ENCODE assay signal across 8 cellular contexts in the genomic region with DNA sequence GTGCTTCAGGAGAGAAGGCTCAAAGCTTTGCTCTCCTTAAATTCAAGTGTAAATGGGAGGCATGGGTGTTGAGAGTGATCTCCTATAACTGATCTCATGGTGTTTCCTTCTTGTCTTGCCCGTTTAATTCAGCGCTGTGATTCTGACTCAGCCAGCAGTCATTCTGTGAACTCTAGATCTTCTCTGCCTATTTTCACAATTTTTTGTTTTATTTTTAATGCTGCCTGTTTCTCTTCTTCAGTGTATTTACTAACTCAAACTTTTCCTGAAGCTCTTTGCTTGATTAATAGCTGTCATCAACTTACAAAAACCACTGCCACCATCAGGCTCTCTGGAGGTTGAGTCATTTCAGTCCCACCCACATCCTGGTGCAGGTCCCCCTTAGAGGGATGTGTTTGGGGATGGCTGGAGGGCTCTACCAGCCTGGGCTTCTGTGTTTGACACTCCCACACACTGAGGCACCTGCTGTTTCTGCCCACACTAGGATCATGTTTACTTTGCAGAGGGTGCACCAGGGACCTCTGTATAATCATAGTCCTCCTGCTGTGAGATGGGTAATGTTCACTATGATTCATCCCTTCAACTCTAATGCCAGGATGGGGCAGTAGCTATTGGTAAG.
DNase-seq lines count a peak whose midpoint lies in the region; ATAC-seq lines count a peak whose summit lies in the region.

No MANE protein-coding gene starts in this region.

- H3K36me3 Mint-ChIP-seq in activated naive CD8-positive, alpha-beta T cell treated with anti-CD3 and anti-CD28 coated beads, Interleukin-2, amount 50 U/mL, for 24 hours (ENCODE audit: low read depth) = no peaks in the 10 kb centered on the region

- peaks cover 62% of the 10 kb centered on the region for H3K4me1 Mint-ChIP-seq in activated naive CD8-positive, alpha-beta T cell treated with anti-CD3 and anti-CD28 coated beads, Interleukin-2, amount 50 U/mL, for 24 hours

- peak overlapping the region; percentile 67 for H3K27ac Mint-ChIP-seq in activated naive CD8-positive, alpha-beta T cell treated with anti-CD3 and anti-CD28 coated beads, Interleukin-2, amount 50 U/mL, for 24 hours

- H3K4me3 Mint-ChIP-seq in activated naive CD8-positive, alpha-beta T cell treated with anti-CD3 and anti-CD28 coated beads, Interleukin-2, amount 50 U/mL, for 24 hours = peak overlapping the region; percentile 30

- no peaks in the 10 kb centered on the region for H3K27me3 Mint-ChIP-seq in activated naive CD8-positive, alpha-beta T cell treated with anti-CD3 and anti-CD28 coated beads, Interleukin-2, amount 50 U/mL, for 24 hours

- DNase-seq in COLO829 (ENCODE audit: low spot score) (peak; percentile 54), SW480 (ENCODE audit: low spot score) (peak; percentile 93), HUDEP-2 (lab: John Stamatoyannopoulos, UW; ENCODE audit: unreplicated experiment in 76 of 76) (no peak), DMS79 treated with DMSO at 0.1 percent for 48 hours (lab: John Stamatoyannopoulos, UW) (no peak)
- peak; percentile 72 for DNase-seq in activated naive CD8-positive, alpha-beta T cell treated with anti-CD3 and anti-CD28 coated beads, Interleukin-2, amount 50 U/mL, for 24 hours
- DNase-seq in stimulated activated CD4-positive, alpha-beta T cell treated with anti-CD3 and anti-CD28 coated beads, Interleukin-4, amount 100 ng/mL, for 4 hours = peak; percentile 43 to 66

- ATAC-seq in GM19463 (IDR thresholded peaks at IDR 0.05; ENCODE audit: unreplicated experiment) = peak; percentile 85
- ATAC-seq in HG03460 (IDR thresholded peaks at IDR 0.05; ENCODE audit: unreplicated experiment) = peak; percentile 84
- ATAC-seq in activated naive CD8-positive, alpha-beta T cell treated with anti-CD3 and anti-CD28 coated beads, Interleukin-2, amount 50 U/mL, for 24 hours = peak; percentile 96

- peaks cover 3% of the 10 kb centered on the region for H3K9me3 Mint-ChIP-seq in activated naive CD8-positive, alpha-beta T cell treated with anti-CD3 and anti-CD28 coated beads, Interleukin-2, amount 50 U/mL, for 24 hours

Comparison
In these comparisons a context has a peak if more than half of its experiments do, and no peak if none do; other contexts are left out.
1. DNase-seq: peak in COLO829 (single experiment), SW480 (single experiment), activated naive CD8-positive, alpha-beta T cell treated with anti-CD3 and anti-CD28 coated beads, Interleukin-2, amount 50 U/mL, for 24 hours (single experiment) and stimulated activated CD4-positive, alpha-beta T cell treated with anti-CD3 and anti-CD28 coated beads, Interleukin-4, amount 100 ng/mL, for 4 hours (2 of 2); none in HUDEP-2 (0 of 76) and DMS79 treated with DMSO at 0.1 percent for 48 hours (single experiment).
2. Peak in every context shown above with its lines, with median percentiles within 50 percentile points of each other: ATAC-seq.